Comparison of ENCODE assay signal across 13 cellular contexts in genomic region chr9:101510344-101510940, GRCh38. TPM values are rescaled to one million over a fixed set of nuclear protein-coding genes. Genes with fewer than 3 reads are reported as not detected.
A peak's percentile ranks its signal among the peaks of the same experiment; 100 is the strongest.
DNase-seq lines count a peak whose midpoint lies in the region; ATAC-seq lines count a peak whose summit lies in the region.
"Had no signal": no experiment of that assay in that cellular context is flagged by ENCODE, and none has a peak within 500 bp of the region (broad histone marks: within the 10 kb centered on the region; RNA-seq: fewer than 3 reads in every experiment).

No MANE protein-coding gene starts in this region.

- peaks cover 16% of the 10 kb centered on the region for H3K27me3 Mint-ChIP-seq in activated CD4-positive, alpha-beta T cell treated with anti-CD3 and anti-CD28 coated beads, Interleukin-2, amount 10 ng/mL, durations not matched to agents 7 days and 5 days
- H3K27me3 Mint-ChIP-seq in activated T-cell treated with anti-CD3 and anti-CD28 coated beads, Interleukin-2, amount 50 U/mL, for 72 hours (ENCODE audit: low read depth) = peaks cover 34% of the 10 kb centered on the region
- H3K27me3 Mint-ChIP-seq in stimulated activated naive CD8-positive, alpha-beta T cell treated with anti-CD3 and anti-CD28 coated beads, Interleukin-15, amount 100 ng/mL, for 72 hours = peaks cover 19% of the 10 kb centered on the region

- H3K9me3 Mint-ChIP-seq in activated CD4-positive, alpha-beta T cell treated with anti-CD3 and anti-CD28 coated beads, Interleukin-2, amount 10 ng/mL, durations not matched to agents 7 days and 5 days = no peaks in the 10 kb centered on the region
- H3K9me3 Mint-ChIP-seq in activated T-cell treated with anti-CD3 and anti-CD28 coated beads, Interleukin-2, amount 50 U/mL, for 72 hours = no peaks in the 10 kb centered on the region
- no peaks in the 10 kb centered on the region for H3K9me3 Mint-ChIP-seq in stimulated activated naive CD8-positive, alpha-beta T cell treated with anti-CD3 and anti-CD28 coated beads, Interleukin-15, amount 100 ng/mL, for 72 hours

- no peak overlapping the region for H3K4me3 Mint-ChIP-seq in activated CD4-positive, alpha-beta T cell treated with anti-CD3 and anti-CD28 coated beads, Interleukin-2, amount 10 ng/mL, durations not matched to agents 7 days and 5 days
- peak overlapping the region in 1 of 2 donors; percentile 36 for H3K4me3 Mint-ChIP-seq in activated T-cell treated with anti-CD3 and anti-CD28 coated beads, Interleukin-2, amount 50 U/mL, for 72 hours
- no peak overlapping the region for H3K4me3 Mint-ChIP-seq in stimulated activated naive CD8-positive, alpha-beta T cell treated with anti-CD3 and anti-CD28 coated beads, Interleukin-15, amount 100 ng/mL, for 72 hours

- H3K27ac Mint-ChIP-seq in activated CD4-positive, alpha-beta T cell treated with anti-CD3 and anti-CD28 coated beads, Interleukin-2, amount 10 ng/mL, durations not matched to agents 7 days and 5 days = no peak overlapping the region
- H3K27ac Mint-ChIP-seq in activated T-cell treated with anti-CD3 and anti-CD28 coated beads, Interleukin-2, amount 50 U/mL, for 72 hours = peak overlapping the region; percentile 56
- no peak overlapping the region for H3K27ac Mint-ChIP-seq in stimulated activated naive CD8-positive, alpha-beta T cell treated with anti-CD3 and anti-CD28 coated beads, Interleukin-15, amount 100 ng/mL, for 72 hours
- H3K27ac Mint-ChIP-seq: CD4-positive, CD25-positive, alpha-beta regulatory T cell had no signal

- H3K36me3 Mint-ChIP-seq in activated CD4-positive, alpha-beta T cell treated with anti-CD3 and anti-CD28 coated beads, Interleukin-2, amount 10 ng/mL, durations not matched to agents 7 days and 5 days (ENCODE audit: low read depth) = no peaks in the 10 kb centered on the region
- no peaks in the 10 kb centered on the region for H3K36me3 Mint-ChIP-seq in activated T-cell treated with anti-CD3 and anti-CD28 coated beads, Interleukin-2, amount 50 U/mL, for 72 hours (ENCODE audit: insufficient read depth in 2 of 2)
- H3K36me3 Mint-ChIP-seq: CD4-positive, CD25-positive, alpha-beta regulatory T cell had no signal

- peak; percentile 21 for DNase-seq in activated CD4-positive, alpha-beta T cell treated with anti-CD3 and anti-CD28 coated beads for 48 hours
- no peak for DNase-seq in activated CD4-positive, alpha-beta T cell treated with anti-CD3 and anti-CD28 coated beads, Interleukin-2, amount 10 ng/mL, durations not matched to agents 7 days and 5 days
- peak; percentile 42 to 57 for DNase-seq in activated T-cell treated with anti-CD3 and anti-CD28 coated beads, Interleukin-2, amount 50 U/mL, for 72 hours
- DNase-seq in activated T-cell treated with anti-CD3 and anti-CD28 coated beads, Interleukin-2, amount 50 U/mL, for 1 hour = no peak
- peak; percentile 17 for DNase-seq in stimulated activated CD4-positive, alpha-beta T cell treated with anti-CD3 and anti-CD28 coated beads, Interleukin-1b, Interleukin-23, amount 100 ng/mL, for 48 hours
- DNase-seq in stimulated activated CD4-positive, alpha-beta T cell treated with anti-CD3 and anti-CD28 coated beads, Interleukin-2, amount 100 ng/mL, for 48 hours = no peak
- no peak for DNase-seq in stimulated activated naive CD8-positive, alpha-beta T cell treated with anti-CD3 and anti-CD28 coated beads, Interleukin-15, amount 100 ng/mL, for 72 hours
- no peak for DNase-seq in NCI-H345 (lab: John Stamatoyannopoulos, UW)
- DNase-seq: ACHN; CD4-positive, CD25-positive, alpha-beta regulatory T cell; DMS53; GF-D8 had no signal

- CTCF ChIA-PET in activated CD4-positive, alpha-beta T cell treated with anti-CD3 and anti-CD28 coated beads, Interleukin-2, amount 10 ng/mL, durations not matched to agents 7 days and 5 days (lab: Charles Lee) = interaction anchor here (1.2 kb wide), 1 partner anchor 61 kb away, joined by 4 read pairs; no protein-coding TSS in a partner anchor

- ATAC-seq in activated T-cell treated with anti-CD3 and anti-CD28 coated beads, Interleukin-2, amount 50 U/mL, for 72 hours (replicated peaks in 1 of 2) = peak; percentile 82 to 84
- peak; percentile 85 for ATAC-seq in stimulated activated naive CD8-positive, alpha-beta T cell treated with anti-CD3 and anti-CD28 coated beads, Interleukin-15, amount 100 ng/mL, for 72 hours
- ATAC-seq: HCT116 had no signal

- peaks cover 7% of the 10 kb centered on the region for H3K4me1 Mint-ChIP-seq in activated CD4-positive, alpha-beta T cell treated with anti-CD3 and anti-CD28 coated beads, Interleukin-2, amount 10 ng/mL, durations not matched to agents 7 days and 5 days
- no peaks in the 10 kb centered on the region for H3K4me1 Mint-ChIP-seq in activated T-cell treated with anti-CD3 and anti-CD28 coated beads, Interleukin-2, amount 50 U/mL, for 72 hours (ENCODE audit: low read depth)
- no peaks in the 10 kb centered on the region for H3K4me1 Mint-ChIP-seq in stimulated activated naive CD8-positive, alpha-beta T cell treated with anti-CD3 and anti-CD28 coated beads, Interleukin-15, amount 100 ng/mL, for 72 hours
- H3K4me1 Mint-ChIP-seq: CD4-positive, CD25-positive, alpha-beta regulatory T cell had no signal

- POLR2A ChIA-PET in activated CD4-positive, alpha-beta T cell treated with anti-CD3 and anti-CD28 coated beads, Interleukin-2, amount 10 ng/mL, durations not matched to agents 7 days and 5 days (lab: Charles Lee) = no interaction called here

RNA-seq across cellular contexts. Expression of gene RNF20, which starts 23.2 kb away (rescaled TPM):
- 10 to 100 TPM; 49.4 to 52.4 TPM for total RNA-seq in activated CD4-positive, alpha-beta T cell treated with anti-CD3 and anti-CD28 coated beads, Interleukin-2, amount 10 ng/mL, durations not matched to agents 7 days and 5 days
- 10 to 100 TPM; 37.5 to 42.8 TPM for total RNA-seq in activated T-cell treated with anti-CD3 and anti-CD28 coated beads, Interleukin-2, amount 50 U/mL, for 72 hours

Comparison
In these comparisons a context has a peak if more than half of its experiments do, and no peak if none do; other contexts are left out.
1. DNase-seq: peak in activated CD4-positive, alpha-beta T cell treated with anti-CD3 and anti-CD28 coated beads for 48 hours (single experiment), activated T-cell treated with anti-CD3 and anti-CD28 coated beads, Interleukin-2, amount 50 U/mL, for 72 hours (2 of 2) and stimulated activated CD4-positive, alpha-beta T cell treated with anti-CD3 and anti-CD28 coated beads, Interleukin-1b, Interleukin-23, amount 100 ng/mL, for 48 hours (single experiment); none in activated CD4-positive, alpha-beta T cell treated with anti-CD3 and anti-CD28 coated beads, Interleukin-2, amount 10 ng/mL, durations not matched to agents 7 days and 5 days (single experiment), activated T-cell treated with anti-CD3 and anti-CD28 coated beads, Interleukin-2, amount 50 U/mL, for 1 hour (single experiment), stimulated activated CD4-positive, alpha-beta T cell treated with anti-CD3 and anti-CD28 coated beads, Interleukin-2, amount 100 ng/mL, for 48 hours (0 of 2), stimulated activated naive CD8-positive, alpha-beta T cell treated with anti-CD3 and anti-CD28 coated beads, Interleukin-15, amount 100 ng/mL, for 72 hours (0 of 2) and NCI-H345 (single experiment).